ENCODE assay signal across 21 cellular contexts in the genomic region with DNA sequence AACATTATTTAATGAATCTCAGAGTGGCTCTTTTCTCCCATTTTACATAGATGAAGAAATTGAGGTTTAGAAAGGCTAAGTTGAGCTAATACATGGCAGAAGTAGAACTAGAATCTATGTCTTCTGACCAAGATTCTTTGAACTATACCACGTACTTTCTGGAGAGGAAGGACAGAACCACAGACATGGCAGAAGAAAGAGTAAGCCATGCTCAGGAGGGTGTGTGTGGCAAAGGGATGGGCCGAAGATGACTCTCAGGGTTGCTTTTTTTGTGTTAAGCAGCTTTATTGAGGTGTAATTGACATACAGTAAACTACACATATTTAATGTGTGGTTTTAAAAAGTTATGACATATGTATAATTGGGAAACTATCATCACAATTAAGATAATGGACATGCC.
DNase-seq lines count a peak whose midpoint lies in the region; ATAC-seq and TF ChIP-seq lines count a peak whose summit lies in the region.
"Had no signal": no experiment of that assay in that cellular context is flagged by ENCODE, and none has a peak within 500 bp of the region (broad histone marks: within the 10 kb centered on the region; RNA-seq: fewer than 3 reads in every experiment).

No MANE protein-coding gene starts in this region.

- H3K27me3 Mint-ChIP-seq in activated naive CD4-positive, alpha-beta T cell treated with anti-CD3 and anti-CD28 coated beads, Interleukin-2, amount 10 ng/mL, durations not matched to agents 7 days and 5 days, result no peaks in the 10 kb centered on the region
- H3K27me3 Mint-ChIP-seq in activated T-helper 17 cell treated with anti-CD3 and anti-CD28 coated beads, Interleukin-2, amount 50 U/mL, for 72 hours, result no peaks in the 10 kb centered on the region
- H3K27me3 Mint-ChIP-seq in activated T-helper 2 cell treated with anti-CD3 and anti-CD28 coated beads, Interferon-gamma antibody, Interleukin-2, Interleukin-4, amounts not matched to agents 10 μg/mL and 5 μg/mL and 100 μg/mL, durations not matched to agents 14 hours and 24 hours and 36 hours (ENCODE audit: low read depth), result no peaks in the 10 kb centered on the region

- H3K9me3 ChIP-seq in DND-41 (ENCODE audit: insufficient read depth, low read length, severe bottlenecking), result no peaks in the 10 kb centered on the region
- no peaks in the 10 kb centered on the region for H3K9me3 ChIP-seq in osteoblast (ENCODE audit: low read depth, low read length)

- CTCF ChIA-PET in activated naive CD4-positive, alpha-beta T cell treated with anti-CD3 and anti-CD28 coated beads, Interleukin-2, amount 10 ng/mL, durations not matched to agents 7 days and 5 days (lab: Charles Lee), result interaction anchor here (1.2 kb wide), 1 partner anchor 25 kb away, joined by 3 read pairs; no protein-coding TSS in a partner anchor

- DNase-seq in activated naive CD4-positive, alpha-beta T cell treated with anti-CD3 and anti-CD28 coated beads, Interleukin-2, amount 10 ng/mL, durations not matched to agents 7 days and 5 days, result peak; percentile 38
- no peak for DNase-seq in activated naive CD4-positive, alpha-beta T cell treated with anti-CD3 and anti-CD28 coated beads, Interleukin-2, amount 50 U/mL, for 16 hours
- DNase-seq in DND-41 (peak; percentile 40), osteoblast (ENCODE audit: insufficient read length, low spot score, missing footprints) (peak; percentile 36), GM13977 (ENCODE audit: low spot score) (no peak), NCI-H2029 (lab: John Stamatoyannopoulos, UW) (no peak)
- no peak for DNase-seq in activated T-helper 2 cell treated with anti-CD3 and anti-CD28 coated beads, Interferon-gamma antibody, Interleukin-2, Interleukin-4, amounts not matched to agents 10 μg/mL and 5 μg/mL and 100 μg/mL, durations not matched to agents 14 hours and 24 hours and 36 hours (ENCODE audit: low spot score)
- DNase-seq: 8988T, Calu3, DMS53, GOT3, KBM-7, MV-4-11, NCI-H187, NCI-H226, NCI-H524, NCI-H82, OCI-M1, SHP77 treated with DMSO at 0.1 percent for 48 hours had no signal

- peak overlapping the region; percentile 71 for H3K27ac Mint-ChIP-seq in activated naive CD4-positive, alpha-beta T cell treated with anti-CD3 and anti-CD28 coated beads, Interleukin-2, amount 10 ng/mL, durations not matched to agents 7 days and 5 days
- H3K27ac Mint-ChIP-seq in activated T-helper 17 cell treated with anti-CD3 and anti-CD28 coated beads, Interleukin-2, amount 50 U/mL, for 72 hours, result peak overlapping the region; percentile 16
- no peak overlapping the region for H3K27ac Mint-ChIP-seq in activated T-helper 2 cell treated with anti-CD3 and anti-CD28 coated beads, Interferon-gamma antibody, Interleukin-2, Interleukin-4, amounts not matched to agents 10 μg/mL and 5 μg/mL and 100 μg/mL, durations not matched to agents 14 hours and 24 hours and 36 hours
- H3K27ac Mint-ChIP-seq: CD14-positive monocyte had no signal

- H3K79me2 ChIP-seq in DND-41 (ENCODE audit: insufficient read depth, low read length), result no peaks in the 10 kb centered on the region
- H3K79me2 ChIP-seq in osteoblast (ENCODE audit: insufficient read depth, low read length), result peaks cover 5% of the 10 kb centered on the region

- no peak overlapping the region for H3K9ac ChIP-seq in DND-41 (ENCODE audit: low read depth, low read length)

- H3K4me2 ChIP-seq in DND-41 (ENCODE audit: insufficient read depth, low read length) (no peak overlapping the region), osteoblast (ENCODE audit: insufficient read depth, low read length) (no peak overlapping the region)

- intact Hi-C loops in activated T-helper 2 cell treated with anti-CD3 and anti-CD28 coated beads, Interferon-gamma antibody, Interleukin-2, Interleukin-4, amounts not matched to agents 10 μg/mL and 5 μg/mL and 100 μg/mL, durations not matched to agents 14 hours and 24 hours and 36 hours (cut with micrococcal nuclease), result no loop called here

- H4K20me1 ChIP-seq in DND-41 (ENCODE audit: insufficient read depth, low read length) (peaks cover 10% of the 10 kb centered on the region; the same call in 1 of the 2 replicates), osteoblast (ENCODE audit: insufficient read depth, low read length) (peaks cover 18% of the 10 kb centered on the region)

- H2AFZ ChIP-seq in DND-41 (ENCODE audit: low read depth, low read length), result no peak overlapping the region
- no peak overlapping the region for H2AFZ ChIP-seq in osteoblast (ENCODE audit: low read length)

- H3K27me3 ChIP-seq in DND-41 (ENCODE audit: insufficient read depth, low read length, poor library complexity) (no peaks in the 10 kb centered on the region), osteoblast (ENCODE audit: insufficient read depth, low read length) (no peaks in the 10 kb centered on the region)

- H3K9me3 Mint-ChIP-seq in activated naive CD4-positive, alpha-beta T cell treated with anti-CD3 and anti-CD28 coated beads, Interleukin-2, amount 10 ng/mL, durations not matched to agents 7 days and 5 days, result no peaks in the 10 kb centered on the region
- H3K9me3 Mint-ChIP-seq in activated T-helper 17 cell treated with anti-CD3 and anti-CD28 coated beads, Interleukin-2, amount 50 U/mL, for 72 hours, result no peaks in the 10 kb centered on the region
- no peaks in the 10 kb centered on the region for H3K9me3 Mint-ChIP-seq in activated T-helper 2 cell treated with anti-CD3 and anti-CD28 coated beads, Interferon-gamma antibody, Interleukin-2, Interleukin-4, amounts not matched to agents 10 μg/mL and 5 μg/mL and 100 μg/mL, durations not matched to agents 14 hours and 24 hours and 36 hours
- H3K9me3 Mint-ChIP-seq: CD14-positive monocyte had no signal

- H3K4me1 ChIP-seq in DND-41 (ENCODE audit: insufficient read depth, low read length) (peaks cover 9% of the 10 kb centered on the region; the same call in 1 of the 2 replicates), osteoblast (ENCODE audit: insufficient read depth, low read length) (peaks cover 11% of the 10 kb centered on the region)

- TF ChIP-seq CTCF in DND-41 (IDR thresholded peaks at IDR 0.05; ENCODE audit: borderline replicate concordance, extremely low read depth, low read length, poor library complexity, severe bottlenecking), result no peak
- TF ChIP-seq CTCF in osteoblast (IDR thresholded peaks at IDR 0.05; ENCODE audit: extremely low read depth, low read depth, low read length), result no peak
- no peak for TF ChIP-seq CTCF in GM13977 (IDR thresholded peaks at IDR 0.05; ENCODE audit: extremely low read depth, insufficient read depth, missing control alignments)

- in situ Hi-C loops in GM13977 (cut with MboI; ENCODE audit: low pct_unique_long_range_greater_than_20kb, low sequenced_read_pairs, unreplicated experiment), result no loop called here

- ATAC-seq in DND-41 (ENCODE audit: insufficient read depth, low read depth), result peak; percentile 98
- ATAC-seq in activated T-helper 17 cell treated with anti-CD3 and anti-CD28 coated beads, Interleukin-2, amount 50 U/mL, for 72 hours (replicated peaks), result peak; percentile 29

- H3K4me3 ChIP-seq in DND-41 (ENCODE audit: low read depth in 1 of 2, low read length in 2 of 2) (no peak overlapping the region), osteoblast (ENCODE audit: insufficient read depth, low read length) (no peak overlapping the region)

- H3K4me3 Mint-ChIP-seq in activated naive CD4-positive, alpha-beta T cell treated with anti-CD3 and anti-CD28 coated beads, Interleukin-2, amount 10 ng/mL, durations not matched to agents 7 days and 5 days, result no peak overlapping the region
- H3K4me3 Mint-ChIP-seq in activated T-helper 17 cell treated with anti-CD3 and anti-CD28 coated beads, Interleukin-2, amount 50 U/mL, for 72 hours, result no peak overlapping the region
- H3K4me3 Mint-ChIP-seq in activated T-helper 2 cell treated with anti-CD3 and anti-CD28 coated beads, Interferon-gamma antibody, Interleukin-2, Interleukin-4, amounts not matched to agents 10 μg/mL and 5 μg/mL and 100 μg/mL, durations not matched to agents 14 hours and 24 hours and 36 hours (ENCODE audit: low read depth), result no peak overlapping the region
- H3K4me3 Mint-ChIP-seq: CD14-positive monocyte had no signal

- no peak overlapping the region for H3K27ac ChIP-seq in DND-41 (ENCODE audit: low read length)
- no peak overlapping the region for H3K27ac ChIP-seq in osteoblast (ENCODE audit: low read depth, low read length)

- H3K4me1 Mint-ChIP-seq in activated naive CD4-positive, alpha-beta T cell treated with anti-CD3 and anti-CD28 coated beads, Interleukin-2, amount 10 ng/mL, durations not matched to agents 7 days and 5 days, result peaks cover 45% of the 10 kb centered on the region
- H3K4me1 Mint-ChIP-seq in activated T-helper 17 cell treated with anti-CD3 and anti-CD28 coated beads, Interleukin-2, amount 50 U/mL, for 72 hours, result peaks cover 28% of the 10 kb centered on the region
- H3K4me1 Mint-ChIP-seq in activated T-helper 2 cell treated with anti-CD3 and anti-CD28 coated beads, Interferon-gamma antibody, Interleukin-2, Interleukin-4, amounts not matched to agents 10 μg/mL and 5 μg/mL and 100 μg/mL, durations not matched to agents 14 hours and 24 hours and 36 hours (ENCODE audit: low read depth), result peaks cover 31% of the 10 kb centered on the region
- H3K4me1 Mint-ChIP-seq: CD14-positive monocyte had no signal

- H3K36me3 Mint-ChIP-seq in activated naive CD4-positive, alpha-beta T cell treated with anti-CD3 and anti-CD28 coated beads, Interleukin-2, amount 10 ng/mL, durations not matched to agents 7 days and 5 days, result peaks cover 12% of the 10 kb centered on the region
- peaks cover 27% of the 10 kb centered on the region for H3K36me3 Mint-ChIP-seq in activated T-helper 17 cell treated with anti-CD3 and anti-CD28 coated beads, Interleukin-2, amount 50 U/mL, for 72 hours (ENCODE audit: low read depth)
- peaks cover 30% of the 10 kb centered on the region for H3K36me3 Mint-ChIP-seq in activated T-helper 2 cell treated with anti-CD3 and anti-CD28 coated beads, Interferon-gamma antibody, Interleukin-2, Interleukin-4, amounts not matched to agents 10 μg/mL and 5 μg/mL and 100 μg/mL, durations not matched to agents 14 hours and 24 hours and 36 hours (ENCODE audit: low read depth)

- H3K36me3 ChIP-seq in DND-41 (ENCODE audit: insufficient read depth, low read length) (peaks cover 15% of the 10 kb centered on the region), osteoblast (ENCODE audit: insufficient read depth, low read length) (peaks cover 10% of the 10 kb centered on the region)

Comparison
In these comparisons a context has a peak if more than half of its experiments do, and no peak if none do; other contexts are left out.
1. DNase-seq: peak in activated naive CD4-positive, alpha-beta T cell treated with anti-CD3 and anti-CD28 coated beads, Interleukin-2, amount 10 ng/mL, durations not matched to agents 7 days and 5 days (single experiment), DND-41 (single experiment) and osteoblast (single experiment); none in activated naive CD4-positive, alpha-beta T cell treated with anti-CD3 and anti-CD28 coated beads, Interleukin-2, amount 50 U/mL, for 16 hours (single experiment), activated T-helper 2 cell treated with anti-CD3 and anti-CD28 coated beads, Interferon-gamma antibody, Interleukin-2, Interleukin-4, amounts not matched to agents 10 μg/mL and 5 μg/mL and 100 μg/mL, durations not matched to agents 14 hours and 24 hours and 36 hours (single experiment), GM13977 (single experiment) and NCI-H2029 (single experiment).